In genomic region chr12:40752011-40752410, GRCh38 we compare ENCODE assay signal across 1 cellular context.
TF ChIP-seq lines count a peak whose summit lies in the region.

No MANE protein-coding gene starts in this region.

TF ChIP-seq in HepG2, 621 proteins besides CTCF, POLR2A, EP300 and RAD21 (continued from another document):
- TF ChIP-seq POGK (CRISPR knock-in tag; conservative IDR thresholded peaks at IDR 0.05) (no peak), POLR2AphosphoS2 (IDR thresholded peaks at IDR 0.05; ENCODE audit: low read depth, low read length) (no peak), MAFG (CRISPR knock-in tag; IDR thresholded peaks at IDR 0.05) (no peak), LRRFIP1 (CRISPR knock-in tag; conservative IDR thresholded peaks at IDR 0.05) (no peak), ZNF703 (CRISPR knock-in tag; IDR thresholded peaks at IDR 0.05; ENCODE audit: borderline replicate concordance) (no peak), AKAP8 (CRISPR knock-in tag; IDR thresholded peaks at IDR 0.05) (no peak), BRF2 (CRISPR knock-in tag; IDR thresholded peaks at IDR 0.05) (no peak), RFX1 (IDR thresholded peaks at IDR 0.05) (no peak), SOX13 (IDR thresholded peaks at IDR 0.05) (no peak), SOX13 (CRISPR knock-in tag; conservative IDR thresholded peaks at IDR 0.05 in 1 of 2, IDR thresholded peaks at IDR 0.05 in 1 of 2) (peak in 1 of 2 experiments; percentile 78; a peak in 2 of 4 replicates), SKIL (CRISPR knock-in tag; IDR thresholded peaks at IDR 0.05; ENCODE audit: borderline replicate concordance) (no peak), CCAR2 (optimal IDR thresholded peaks at IDR 0.05; ENCODE audit: low read depth, low read length) (no peak), ELF3 (CRISPR knock-in tag; IDR thresholded peaks at IDR 0.05) (no peak), USF2 (IDR thresholded peaks at IDR 0.05; ENCODE audit: low read depth, low read length) (peak; percentile 13; the same call in 1 of the 2 replicates), USF2 (CRISPR knock-in tag; IDR thresholded peaks at IDR 0.05; ENCODE audit: borderline replicate concordance) (no peak), ZNF367 (CRISPR knock-in tag; IDR thresholded peaks at IDR 0.05; ENCODE audit: borderline replicate concordance) (no peak), FOXP4 (CRISPR knock-in tag; IDR thresholded peaks at IDR 0.05) (no peak), ZNF576 (CRISPR knock-in tag; IDR thresholded peaks at IDR 0.05) (no peak)
TF ChIP-seq in HepG2: peak in this region for 3.
